Comparison of ENCODE assay signal across 24 cellular contexts in the genomic region with DNA sequence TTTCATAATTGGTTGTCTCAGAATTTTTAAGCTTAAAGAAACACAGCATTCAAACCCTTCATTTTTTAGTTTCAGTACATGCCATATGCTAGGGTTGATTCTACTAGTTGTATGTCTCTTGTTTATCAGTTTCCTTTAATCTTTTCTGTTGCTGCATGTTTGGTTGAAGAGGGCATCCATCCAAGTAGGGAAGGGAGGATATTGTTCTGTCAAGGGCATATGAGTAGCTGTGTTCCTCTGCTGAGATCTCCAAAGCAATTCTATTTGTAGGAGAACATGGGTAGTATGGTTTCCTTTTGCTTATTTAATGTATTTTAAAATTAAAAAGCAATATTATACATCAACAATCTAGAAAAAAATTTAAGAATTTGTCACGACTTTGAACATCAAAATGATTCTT.
DNase-seq lines count a peak whose midpoint lies in the region; ATAC-seq, FAIRE-seq and TF ChIP-seq lines count a peak whose summit lies in the region.
"Had no signal": no experiment of that assay in that cellular context is flagged by ENCODE, and none has a peak within 500 bp of the region (broad histone marks: within the 10 kb centered on the region; RNA-seq: fewer than 3 reads in every experiment).

No MANE protein-coding gene starts in this region.

- H3K4me3 ChIP-seq in right atrium auricular region (no peak overlapping the region), keratinocyte (ENCODE audit: control insufficient read depth in 2 of 3, extremely low read depth in 1 of 3, insufficient read depth in 2 of 3, low read depth in 1 of 3, low read length in 3 of 3) (no peak overlapping the region), suprapubic skin (no peak overlapping the region), BE2C (ENCODE audit: low read depth, low read length) (no peak overlapping the region)
- H3K4me3 ChIP-seq: BLaER1 treated with 17β-estradiol and CSF1 and Interleukin-3, amounts not matched to agents 10 nM and 100 nM; HAP-1 had no signal

- H3K27ac ChIP-seq in right atrium auricular region (no peak overlapping the region), keratinocyte (ENCODE audit: control insufficient read depth, insufficient read depth, low read length) (no peak overlapping the region), suprapubic skin (peak overlapping the region; percentile 71)
- H3K27ac ChIP-seq: 22Rv1; BLaER1 treated with 17β-estradiol and CSF1 and Interleukin-3, amounts not matched to agents 10 nM and 100 nM had no signal

- no peak overlapping the region for H3K4me2 ChIP-seq in keratinocyte (ENCODE audit: control insufficient read depth, extremely low read depth, insufficient read depth, low read depth, low read length)
- H3K4me2 ChIP-seq: BLaER1 treated with 17β-estradiol and CSF1 and Interleukin-3, amounts not matched to agents 10 nM and 100 nM had no signal

- DNase-seq in Right ventricle myocardium superior (no peak), right atrium auricular region (ENCODE audit: low spot score) (no peak), amniotic epithelial cell (ENCODE audit: low read depth) (peak; percentile 12), keratinocyte (ENCODE audit: low read depth, low spot score) (no peak), suprapubic skin (ENCODE audit: low spot score in 2 of 2) (no peak), BE2C (no peak)
- DNase-seq: CD4-positive, alpha-beta T cell; CD8-positive, alpha-beta memory T cell; DMS 273 treated with DMSO at 0.1 percent for 48 hours; DMS79; EL; GF-D8; GOT3; HFFc6 had no signal

- FAIRE-seq in keratinocyte (lab: Jason Lieb, UNC): peak; percentile 20
- FAIRE-seq: A204.1, D721Med, GM12891, GM18507, H54 had no signal

- H3K36me3 ChIP-seq in right atrium auricular region: no peaks in the 10 kb centered on the region
- peaks cover 0 to 3% of the 10 kb centered on the region in 2 experiments for H3K36me3 ChIP-seq in keratinocyte (ENCODE audit: control insufficient read depth in 2 of 2, extremely low read depth in 1 of 2, insufficient read depth in 2 of 2, low read length in 2 of 2)
- no peaks in the 10 kb centered on the region for H3K36me3 ChIP-seq in suprapubic skin
- no peaks in the 10 kb centered on the region for H3K36me3 ChIP-seq in BE2C
- H3K36me3 ChIP-seq: BLaER1 treated with 17β-estradiol and CSF1 and Interleukin-3, amounts not matched to agents 10 nM and 100 nM; HAP-1 had no signal

- no peak for TF ChIP-seq EP300 in suprapubic skin (IDR thresholded peaks at IDR 0.05)

- peak; percentile 67 for ATAC-seq in Right ventricle myocardium superior (ENCODE audit: poor library complexity)
- no peak for ATAC-seq in GM21825 (IDR thresholded peaks at IDR 0.05; ENCODE audit: unreplicated experiment)
- ATAC-seq in HG02938 (IDR thresholded peaks at IDR 0.05; ENCODE audit: unreplicated experiment): no peak

- TF ChIP-seq CTCF in right atrium auricular region (IDR thresholded peaks at IDR 0.05): no peak
- no peak for TF ChIP-seq CTCF in keratinocyte (optimal IDR thresholded peaks at IDR 0.05 in 1 of 3, IDR thresholded peaks at IDR 0.05 in 1 of 3, conservative IDR thresholded peaks at IDR 0.05 in 1 of 3; ENCODE audit: extremely low read depth in 1 of 3, insufficient read depth in 2 of 3, low read length in 3 of 3)
- TF ChIP-seq CTCF in suprapubic skin (IDR thresholded peaks at IDR 0.05): no peak
- no peak for TF ChIP-seq CTCF in BE2C (IDR thresholded peaks at IDR 0.05; ENCODE audit: low read depth, low read length)

- H3K27me3 ChIP-seq in right atrium auricular region: no peaks in the 10 kb centered on the region
- no peaks in the 10 kb centered on the region for H3K27me3 ChIP-seq in keratinocyte (ENCODE audit: control insufficient read depth, extremely low read depth, insufficient read depth, low read length)
- no peaks in the 10 kb centered on the region for H3K27me3 ChIP-seq in suprapubic skin
- no peaks in the 10 kb centered on the region for H3K27me3 ChIP-seq in BE2C
- H3K27me3 ChIP-seq: BLaER1 treated with 17β-estradiol and CSF1 and Interleukin-3, amounts not matched to agents 10 nM and 100 nM had no signal

- 57% methylated on average over 1 of the region's 1 CpG for WGBS in suprapubic skin

- no peak for TF ChIP-seq POLR2A in suprapubic skin (IDR thresholded peaks at IDR 0.05)

- dilution Hi-C loops in keratinocyte (cut with MboI; ENCODE audit: extremely low pct_ligation_motif_present, low sequenced_read_pairs): no loop called here

- no peaks in the 10 kb centered on the region for H3K79me2 ChIP-seq in keratinocyte (ENCODE audit: control insufficient read depth, insufficient read depth, low read length)

- no peaks in the 10 kb centered on the region for H3K9me3 ChIP-seq in right atrium auricular region
- H3K9me3 ChIP-seq in keratinocyte (ENCODE audit: control insufficient read depth, low read depth, low read length): no peaks in the 10 kb centered on the region
- H3K9me3 ChIP-seq in suprapubic skin: no peaks in the 10 kb centered on the region
- no peaks in the 10 kb centered on the region for H3K9me3 ChIP-seq in BE2C
- H3K9me3 ChIP-seq: BLaER1 treated with 17β-estradiol and CSF1 and Interleukin-3, amounts not matched to agents 10 nM and 100 nM; HAP-1 had no signal

- H3K9ac ChIP-seq in keratinocyte (ENCODE audit: control insufficient read depth, extremely low read depth, insufficient read depth, low read length): no peak overlapping the region
- H3K9ac ChIP-seq: BLaER1 treated with 17β-estradiol and CSF1 and Interleukin-3, amounts not matched to agents 10 nM and 100 nM had no signal

- no peak overlapping the region for H2AFZ ChIP-seq in keratinocyte (ENCODE audit: control insufficient read depth, low read length)

- intact Hi-C loops in Right ventricle myocardium superior (cut with DNase I): no loop called here

- H3K9me1 ChIP-seq in keratinocyte (ENCODE audit: control insufficient read depth, extremely low read depth, insufficient read depth, low read length): no peaks in the 10 kb centered on the region

- no peaks in the 10 kb centered on the region for H4K20me1 ChIP-seq in keratinocyte (ENCODE audit: control insufficient read depth, extremely low read depth, insufficient read depth, low read length)
- H4K20me1 ChIP-seq: BLaER1 treated with 17β-estradiol and CSF1 and Interleukin-3, amounts not matched to agents 10 nM and 100 nM had no signal

- H3K4me1 ChIP-seq in right atrium auricular region (no peaks in the 10 kb centered on the region), keratinocyte (ENCODE audit: control insufficient read depth, extremely low read depth, insufficient read depth, low read length) (peaks cover 24% of the 10 kb centered on the region), suprapubic skin (peaks cover 14% of the 10 kb centered on the region), BE2C (peaks cover 3% of the 10 kb centered on the region)
- H3K4me1 ChIP-seq: BLaER1 treated with 17β-estradiol and CSF1 and Interleukin-3, amounts not matched to agents 10 nM and 100 nM; HAP-1 had no signal
